1 cellular context compared by ENCODE assay signal in genomic region chr17:17832040-17832363, GRCh38.
TF ChIP-seq lines count a peak whose summit lies in the region.

No MANE protein-coding gene starts in this region.

TF ChIP-seq in liver, 16 proteins besides CTCF, POLR2A, EP300 and RAD21 (continued from another document):
- TF ChIP-seq ZBTB33 (IDR thresholded peaks at IDR 0.05) (no peak), JUND (IDR thresholded peaks at IDR 0.05) (no peak)
